4 cellular contexts compared by ENCODE assay signal in genomic region chr12:126879820-126880219, GRCh38.
TF ChIP-seq lines count a peak whose summit lies in the region.

No MANE protein-coding gene starts in this region.

TF ChIP-seq in HepG2, 621 proteins besides CTCF, POLR2A, EP300 and RAD21:
- TF ChIP-seq KDM1A (CRISPR knock-in tag; IDR thresholded peaks at IDR 0.05) (no peak), AKAP8 (CRISPR knock-in tag; IDR thresholded peaks at IDR 0.05) (no peak), NCOA2 (CRISPR knock-in tag; IDR thresholded peaks at IDR 0.05) (no peak), MAFK (conservative IDR thresholded peaks at IDR 0.05 in 1 of 2, IDR thresholded peaks at IDR 0.05 in 1 of 2; ENCODE audit: low read length in 2 of 2) (peak; percentile 34 to 50; a peak in 3 of 4 replicates), MAFF (IDR thresholded peaks at IDR 0.05; ENCODE audit: low read depth, low read length) (0 out of 2 replicates have a peak, but pooled peaks have one; percentile 26), TAF15 (IDR thresholded peaks at IDR 0.05; ENCODE audit: low read depth, low read length, poor library complexity, severe bottlenecking) (no peak), RNF2 (conservative IDR thresholded peaks at IDR 0.05; ENCODE audit: low read depth) (no peak), ZMAT3 (CRISPR knock-in tag; conservative IDR thresholded peaks at IDR 0.05) (no peak)
- TF ChIP-seq, protein P1, sequence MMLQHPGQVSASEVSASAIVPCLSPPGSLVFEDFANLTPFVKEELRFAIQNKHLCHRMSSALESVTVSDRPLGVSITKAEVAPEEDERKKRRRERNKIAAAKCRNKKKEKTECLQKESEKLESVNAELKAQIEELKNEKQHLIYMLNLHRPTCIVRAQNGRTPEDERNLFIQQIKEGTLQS (CRISPR knock-in tag; IDR thresholded peaks at IDR 0.05) = no peak
- TF ChIP-seq, protein P2, sequence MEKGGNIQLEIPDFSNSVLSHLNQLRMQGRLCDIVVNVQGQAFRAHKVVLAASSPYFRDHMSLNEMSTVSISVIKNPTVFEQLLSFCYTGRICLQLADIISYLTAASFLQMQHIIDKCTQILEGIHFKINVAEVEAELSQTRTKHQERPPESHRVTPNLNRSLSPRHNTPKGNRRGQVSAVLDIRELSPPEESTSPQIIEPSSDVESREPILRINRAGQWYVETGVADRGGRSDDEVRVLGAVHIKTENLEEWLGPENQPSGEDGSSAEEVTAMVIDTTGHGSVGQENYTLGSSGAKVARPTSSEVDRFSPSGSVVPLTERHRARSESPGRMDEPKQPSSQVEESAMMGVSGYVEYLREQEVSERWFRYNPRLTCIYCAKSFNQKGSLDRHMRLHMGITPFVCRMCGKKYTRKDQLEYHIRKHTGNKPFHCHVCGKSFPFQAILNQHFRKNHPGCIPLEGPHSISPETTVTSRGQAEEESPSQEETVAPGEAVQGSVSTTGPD (CRISPR knock-in tag; IDR thresholded peaks at IDR 0.05) = no peak

TF ChIP-seq in A549, 52 proteins besides CTCF, POLR2A, EP300 and RAD21:
- TF ChIP-seq BHLHE40 (IDR thresholded peaks at IDR 0.05; ENCODE audit: low read depth, low read length) = no peak
- peak; percentile 39 for TF ChIP-seq MAFK (IDR thresholded peaks at IDR 0.05; ENCODE audit: partially characterized antibody)
TF ChIP-seq in A549: peak in this region for 1.

TF ChIP-seq in K562, 482 proteins besides CTCF, POLR2A, EP300 and RAD21:
- TF ChIP-seq MAFF (IDR thresholded peaks at IDR 0.05; ENCODE audit: low read length) = peak; percentile 51; the same call in 1 of the 2 replicates
- peak; percentile 33; the same call in 1 of the 2 replicates for TF ChIP-seq NFE2 (IDR thresholded peaks at IDR 0.05; ENCODE audit: low read depth)
- TF ChIP-seq MAFK (IDR thresholded peaks at IDR 0.05; ENCODE audit: low read length) = peak; percentile 38; the same call in 1 of the 2 replicates
- TF ChIP-seq ZNF316 (IDR thresholded peaks at IDR 0.05) = peak; percentile 82
- no peak for TF ChIP-seq ZNF830 (CRISPR knock-in tag; IDR thresholded peaks at IDR 0.05)
- TF ChIP-seq GATA2 (CRISPR knock-in tag; IDR thresholded peaks at IDR 0.05) = no peak
- no peak for TF ChIP-seq ZBED1 (IDR thresholded peaks at IDR 0.05)
- TF ChIP-seq MAFG (tag; conservative IDR thresholded peaks at IDR 0.05) = peak; percentile 65
- peak; percentile 66 for TF ChIP-seq C11orf30 (IDR thresholded peaks at IDR 0.05; ENCODE audit: low read depth)
- TF ChIP-seq SRSF1 (IDR thresholded peaks at IDR 0.05; ENCODE audit: low read depth, low read length) = no peak

TF ChIP-seq in H1, 55 proteins besides CTCF, POLR2A, EP300 and RAD21:
- no peak for TF ChIP-seq KDM4A (IDR thresholded peaks at IDR 0.05; ENCODE audit: low read depth, low read length, severe bottlenecking)
- no peak for TF ChIP-seq E2F6 (IDR thresholded peaks at IDR 0.05)
- TF ChIP-seq MAFK (IDR thresholded peaks at IDR 0.05; ENCODE audit: low read depth, low read length) = 0 out of 2 replicates have a peak, but pooled peaks have one; percentile 3
